21 cellular contexts compared by ENCODE assay signal in the genomic region with DNA sequence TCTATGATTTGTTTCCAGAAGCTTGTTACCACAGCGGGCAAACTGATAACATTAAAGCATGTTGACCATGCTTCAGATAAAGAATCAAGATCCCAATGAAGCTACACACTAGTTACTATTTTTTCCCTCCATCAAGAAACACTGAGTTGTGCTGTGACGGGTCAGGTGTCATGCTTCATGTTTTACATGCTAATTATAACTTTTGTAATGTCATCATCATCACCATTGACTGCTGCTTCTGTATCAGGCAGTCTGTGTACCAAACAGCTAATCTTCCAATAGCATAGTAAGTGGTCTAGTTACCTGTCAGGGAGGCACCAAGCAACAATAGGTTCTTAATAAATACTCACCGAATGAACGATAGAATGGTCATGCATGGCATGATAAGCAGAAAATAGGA.
DNase-seq lines count a peak whose midpoint lies in the region; ATAC-seq, FAIRE-seq and TF ChIP-seq lines count a peak whose summit lies in the region.
"Had no signal": no experiment of that assay in that cellular context is flagged by ENCODE, and none has a peak within 500 bp of the region (broad histone marks: within the 10 kb centered on the region; RNA-seq: fewer than 3 reads in every experiment).

No MANE protein-coding gene starts in this region.

- TF ChIP-seq EP300 in HepG2 (IDR thresholded peaks at IDR 0.05; ENCODE audit: low read depth in 2 of 2, low read length in 2 of 2), result no peak
- no peak for TF ChIP-seq EP300 in HepG2 (CRISPR knock-in tag; IDR thresholded peaks at IDR 0.05; ENCODE audit: borderline replicate concordance)

- H3K9ac ChIP-seq in HepG2 (ENCODE audit: insufficient read depth, low read depth, low read length), result no peak overlapping the region
- H3K9ac ChIP-seq: GM23248 had no signal

- peak in 2 of 3 experiments; percentile 23 to 69 for DNase-seq in NCI-H1417 (lab: John Stamatoyannopoulos, UW)
- DNase-seq in NCI-H1417 treated with DMSO at 0.1 percent for 48 hours (lab: John Stamatoyannopoulos, UW), result no peak
- DNase-seq in HepG2 (ENCODE audit: low spot score), result no peak
- DNase-seq in right lobe of liver, result no peak
- DNase-seq in left colon, result no peak
- DNase-seq: AML-193; Caco-2; CD4-positive, alpha-beta T cell; GM23248; HCEC 1CT had no signal

- H4K20me1 ChIP-seq in HepG2 (ENCODE audit: insufficient read depth, low read length), result no peaks in the 10 kb centered on the region

- intact Hi-C loops in HepG2 (cut with micrococcal nuclease; ENCODE audit: unreplicated experiment), result no loop called here
- intact Hi-C loops in right lobe of liver (cut with DNase I), result no loop called here
- intact Hi-C loops in left colon (cut with DNase I, micrococcal nuclease), result no loop called here

- CTCF ChIA-PET in HepG2 (lab: Yijun Ruan, JAX; ENCODE audit: low intra/inter-chr PET ratio, low total read pairs), result no interaction called here

- no peaks in the 10 kb centered on the region for H3K79me2 ChIP-seq in HepG2 (ENCODE audit: insufficient read depth, low read length)

- POLR2A ChIA-PET in HepG2 (lab: Yijun Ruan, JAX), result no interaction called here

- no peak overlapping the region for H3K27ac ChIP-seq in HepG2 (ENCODE audit: extremely low read length, insufficient read depth, low read length)
- H3K27ac ChIP-seq in right lobe of liver, result no peak overlapping the region
- peak overlapping the region; percentile 74 for H3K27ac ChIP-seq in layer of hippocampus (ENCODE audit: low read depth, low read length)
- peak overlapping the region; percentile 70 for H3K27ac ChIP-seq in temporal lobe (ENCODE audit: low read depth, low read length)
- H3K27ac ChIP-seq: 22Rv1, A549, C4-2B, GM23248 had no signal

- no peak for FAIRE-seq in HepG2 (lab: Jason Lieb, UNC)
- FAIRE-seq: A549, D721Med, G401.6, GM12891, H54, HTR-8/SVneo had no signal

- H3K4me3 ChIP-seq in HepG2 (replicated peaks in 1 of 3; ENCODE audit: insufficient read depth in 1 of 3, low read depth in 2 of 3, low read length in 3 of 3) (no peak overlapping the region), right lobe of liver (no peak overlapping the region)
- H3K4me3 ChIP-seq: A549, GM23248 had no signal

- in situ Hi-C loops in HepG2 (cut with HindIII; ENCODE audit: extremely low pct_ligation_motif_present, low pct_unique_long_range_greater_than_20kb), result no loop called here

- H3K9me3 ChIP-seq in HepG2 (ENCODE audit: low read length), result no peaks in the 10 kb centered on the region
- no peaks in the 10 kb centered on the region for H3K9me3 ChIP-seq in right lobe of liver
- H3K9me3 ChIP-seq: A549, Caco-2 had no signal

- WGBS in HepG2 (ENCODE audit: low lambda C conversion rate), result 2% methylated on average over 4 of the region's 4 CpGs
- 57% methylated on average over 4 of the region's 4 CpGs for WGBS in right lobe of liver (ENCODE audit: insufficient coverage, low coverage, low lambda C conversion rate, missing lambda C conversion rate)

- H3K36me3 ChIP-seq in HepG2 (replicated peaks in 1 of 2; ENCODE audit: control insufficient read depth in 1 of 2, insufficient read depth in 2 of 2, low read length in 2 of 2) (no peaks in the 10 kb centered on the region), right lobe of liver (no peaks in the 10 kb centered on the region)

- H3K27me3 ChIP-seq in HepG2 (ENCODE audit: control insufficient read depth in 1 of 2, insufficient read depth in 2 of 2, low read length in 2 of 2), result peaks cover 3 to 74% of the 10 kb centered on the region in 2 experiments; a peak in 4 of 5 replicates
- H3K27me3 ChIP-seq in right lobe of liver, result no peaks in the 10 kb centered on the region
- H3K27me3 ChIP-seq in layer of hippocampus (ENCODE audit: control insufficient read depth, insufficient read depth, low read length), result no peaks in the 10 kb centered on the region

- no peak overlapping the region for H3K4me2 ChIP-seq in HepG2 (ENCODE audit: low read depth, low read length)
- H3K4me2 ChIP-seq: A549 had no signal

- no peak overlapping the region for H2AFZ ChIP-seq in HepG2 (ENCODE audit: low read length)
- H2AFZ ChIP-seq: GM23248 had no signal

- TF ChIP-seq RAD21 in HepG2 (CRISPR knock-in tag; IDR thresholded peaks at IDR 0.05), result no peak

- H3K4me1 ChIP-seq in HepG2 (ENCODE audit: insufficient read depth, low read length) (no peaks in the 10 kb centered on the region), right lobe of liver (no peaks in the 10 kb centered on the region)
- H3K4me1 ChIP-seq: A549, Caco-2 had no signal

- no peak for ATAC-seq in HepG2
- ATAC-seq in right lobe of liver, result no peak
- no peak for ATAC-seq in GM18519 (IDR thresholded peaks at IDR 0.05; ENCODE audit: low FRiP score, unreplicated experiment)
- no peak for ATAC-seq in left colon
- ATAC-seq: A549 had no signal

- TF ChIP-seq CTCF in HepG2 (CRISPR knock-in tag; IDR thresholded peaks at IDR 0.05) (no peak), right lobe of liver (IDR thresholded peaks at IDR 0.05) (no peak)

- no TSS peak for BruUV-seq in HepG2 (replicated peaks; lab: Mats Ljungman, UMichigan)

- TF ChIP-seq POLR2A in HepG2 (IDR thresholded peaks at IDR 0.05; ENCODE audit: insufficient read depth in 1 of 2, low read depth in 2 of 2, low read length in 2 of 2) (no peak), right lobe of liver (IDR thresholded peaks at IDR 0.05) (no peak)

TF ChIP-seq in HepG2, 621 proteins besides CTCF, POLR2A, EP300 and RAD21:
- peak; percentile 35; the same call in 1 of the 2 replicates for TF ChIP-seq CREB1 (IDR thresholded peaks at IDR 0.05)
- TF ChIP-seq CREB1 (CRISPR knock-in tag; IDR thresholded peaks at IDR 0.05), result no peak
- TF ChIP-seq, protein P1, sequence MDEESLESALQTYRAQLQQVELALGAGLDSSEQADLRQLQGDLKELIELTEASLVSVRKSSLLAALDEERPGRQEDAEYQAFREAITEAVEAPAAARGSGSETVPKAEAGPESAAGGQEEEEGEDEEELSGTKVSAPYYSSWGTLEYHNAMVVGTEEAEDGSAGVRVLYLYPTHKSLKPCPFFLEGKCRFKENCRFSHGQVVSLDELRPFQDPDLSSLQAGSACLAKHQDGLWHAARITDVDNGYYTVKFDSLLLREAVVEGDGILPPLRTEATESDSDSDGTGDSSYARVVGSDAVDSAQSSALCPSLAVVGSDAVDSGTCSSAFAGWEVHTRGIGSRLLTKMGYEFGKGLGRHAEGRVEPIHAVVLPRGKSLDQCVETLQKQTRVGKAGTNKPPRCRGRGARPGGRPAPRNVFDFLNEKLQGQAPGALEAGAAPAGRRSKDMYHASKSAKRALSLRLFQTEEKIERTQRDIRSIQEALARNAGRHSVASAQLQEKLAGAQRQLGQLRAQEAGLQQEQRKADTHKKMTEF (CRISPR knock-in tag; IDR thresholded peaks at IDR 0.05), result no peak
- no peak for TF ChIP-seq SRSF4 (IDR thresholded peaks at IDR 0.05; ENCODE audit: low read depth, low read length, poor library complexity, severe bottlenecking)
- TF ChIP-seq TAF1 (CRISPR knock-in tag; IDR thresholded peaks at IDR 0.05), result no peak
- TF ChIP-seq, protein P2, sequence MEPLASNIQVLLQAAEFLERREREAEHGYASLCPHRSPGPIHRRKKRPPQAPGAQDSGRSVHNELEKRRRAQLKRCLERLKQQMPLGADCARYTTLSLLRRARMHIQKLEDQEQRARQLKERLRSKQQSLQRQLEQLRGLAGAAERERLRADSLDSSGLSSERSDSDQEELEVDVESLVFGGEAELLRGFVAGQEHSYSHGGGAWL (CRISPR knock-in tag; IDR thresholded peaks at IDR 0.05), result no peak

Comparison
In these comparisons a context has a peak if more than half of its experiments do, and no peak if none do; other contexts are left out.
1. DNase-seq: peak in NCI-H1417 (2 of 3); none in NCI-H1417 treated with DMSO at 0.1 percent for 48 hours (single experiment), HepG2 (single experiment), right lobe of liver (0 of 3) and left colon (0 of 2).
2. H3K27ac ChIP-seq: peak in layer of hippocampus (single experiment) and temporal lobe (single experiment); none in HepG2 (single experiment) and right lobe of liver (0 of 3).